Comparison of ENCODE assay signal across 20 cellular contexts in genomic region chr5:94240064-94240463, GRCh38.
DNase-seq lines count a peak whose midpoint lies in the region; ATAC-seq, FAIRE-seq and TF ChIP-seq lines count a peak whose summit lies in the region.
"Had no signal": no experiment of that assay in that cellular context is flagged by ENCODE, and none has a peak within 500 bp of the region (broad histone marks: within the 10 kb centered on the region; RNA-seq: fewer than 3 reads in every experiment).

No MANE protein-coding gene starts in this region.

- no peak overlapping the region for H2BK12ac ChIP-seq in neuronal stem cell (ENCODE audit: low read length)

- no peak for FAIRE-seq in A549 (lab: Jason Lieb, UNC)

- ATAC-seq in A549, result no peak
- ATAC-seq in IMR-90 (ENCODE audit: low read depth), result no peak
- no peak for ATAC-seq in HG02885 (IDR thresholded peaks at IDR 0.05; ENCODE audit: poor library complexity, unreplicated experiment)

- no peaks in the 10 kb centered on the region for H3K9me3 ChIP-seq in A549
- peaks cover 4% of the 10 kb centered on the region; the same call in 1 of the 2 replicates for H3K9me3 ChIP-seq in IMR-90 (ENCODE audit: control insufficient read depth, insufficient read depth, low read length)
- H3K9me3 ChIP-seq in adipocyte (ENCODE audit: control insufficient read depth, low read length), result peaks cover 14% of the 10 kb centered on the region
- H3K9me3 ChIP-seq in skeletal muscle satellite cell (replicated peaks; ENCODE audit: low read length), result no peaks in the 10 kb centered on the region
- no peaks in the 10 kb centered on the region for H3K9me3 ChIP-seq in neural progenitor cell (ENCODE audit: low read depth)
- H3K9me3 ChIP-seq in neuronal stem cell (replicated peaks in 1 of 2; ENCODE audit: control insufficient read depth in 2 of 2, insufficient read depth in 1 of 2, low read depth in 1 of 2, low read length in 2 of 2), result peaks cover 2 to 9% of the 10 kb centered on the region in 2 donors
- H3K9me3 ChIP-seq: HAP-1 had no signal

- peaks cover 2% of the 10 kb centered on the region for H3K4me1 Mint-ChIP-seq in neural progenitor cell
- H3K4me1 Mint-ChIP-seq: B cell had no signal

- H4K5ac ChIP-seq in IMR-90 (ENCODE audit: low read depth, low read length), result no peak overlapping the region

- H3K27me3 ChIP-seq in IMR-90 (ENCODE audit: control insufficient read depth, insufficient read depth, low read length) (no peaks in the 10 kb centered on the region), adipocyte (replicated peaks; ENCODE audit: control insufficient read depth, insufficient read depth, low read length) (no peaks in the 10 kb centered on the region), skeletal muscle satellite cell (ENCODE audit: control insufficient read depth, insufficient read depth, low read length) (no peaks in the 10 kb centered on the region), neural progenitor cell (no peaks in the 10 kb centered on the region), neuronal stem cell (ENCODE audit: control insufficient read depth in 3 of 3, insufficient read depth in 3 of 3, low read depth in 1 of 3, low read length in 3 of 3) (no peaks in the 10 kb centered on the region)

- H3K4me1 ChIP-seq in A549 (peaks cover 26% of the 10 kb centered on the region; the same call in 2 of the 3 replicates), IMR-90 (ENCODE audit: control insufficient read depth, insufficient read depth, low read length) (peaks cover 8% of the 10 kb centered on the region), adipocyte (ENCODE audit: control insufficient read depth, insufficient read depth, low read length) (peaks cover 33% of the 10 kb centered on the region), skeletal muscle satellite cell (ENCODE audit: control insufficient read depth, insufficient read depth, low read length) (peaks cover 18% of the 10 kb centered on the region), neural progenitor cell (peaks cover 4% of the 10 kb centered on the region), neuronal stem cell (ENCODE audit: control insufficient read depth in 2 of 2, insufficient read depth in 1 of 2, low read depth in 1 of 2, low read length in 2 of 2) (no peaks in the 10 kb centered on the region)

- no peaks in the 10 kb centered on the region for H3K36me3 Mint-ChIP-seq in neural progenitor cell
- H3K36me3 Mint-ChIP-seq: CD14-positive monocyte had no signal

- H3K9me3 Mint-ChIP-seq in neural progenitor cell, result peaks cover 2% of the 10 kb centered on the region

- H2BK5ac ChIP-seq in IMR-90 (ENCODE audit: low read depth, low read length, poor library complexity, severe bottlenecking) (no peak overlapping the region), neuronal stem cell (ENCODE audit: low read length) (no peak overlapping the region)

- no peak overlapping the region for H3K27ac Mint-ChIP-seq in neural progenitor cell
- H3K27ac Mint-ChIP-seq: B cell, CD14-positive monocyte had no signal

- H3K9ac ChIP-seq in IMR-90 (ENCODE audit: low read depth, low read length) (no peak overlapping the region), adipocyte (ENCODE audit: low read length) (peak overlapping the region; percentile 72), skeletal muscle satellite cell (ENCODE audit: low read depth, low read length) (peak overlapping the region; percentile 4), neural progenitor cell (no peak overlapping the region), neuronal stem cell (ENCODE audit: low read depth, low read length, poor library complexity) (no peak overlapping the region)
- H3K9ac ChIP-seq: KMS-11 had no signal

- no peaks in the 10 kb centered on the region for H3K79me2 ChIP-seq in neural progenitor cell (ENCODE audit: low read depth)

- H4K20me1 ChIP-seq in IMR-90 (ENCODE audit: insufficient read depth, low read length) (no peaks in the 10 kb centered on the region), neural progenitor cell (ENCODE audit: low read depth) (no peaks in the 10 kb centered on the region)

- H3K4me3 Mint-ChIP-seq in neural progenitor cell, result no peak overlapping the region
- H3K4me3 Mint-ChIP-seq: B cell, CD14-positive monocyte had no signal

- TF ChIP-seq CTCF in A549 (IDR thresholded peaks at IDR 0.05) (no peak), IMR-90 (conservative IDR thresholded peaks at IDR 0.05; ENCODE audit: low read depth, low read length) (no peak), neural progenitor cell (IDR thresholded peaks at IDR 0.05) (no peak)

- DNase-seq in A549 (ENCODE audit: low read depth in 1 of 2, low spot score in 1 of 2), result no peak
- DNase-seq in IMR-90, result no peak
- DNase-seq in adipocyte (ENCODE audit: low read depth), result no peak
- DNase-seq in activated T-cell treated with anti-CD3 and anti-CD28 coated beads, Interleukin-2, amount 50 U/mL, for 48 hours, result no peak
- DNase-seq in neural progenitor cell (ENCODE audit: low spot score), result no peak
- DNase-seq in neuronal stem cell (ENCODE audit: low spot score), result no peak
- DNase-seq: 8988T, NCI-H146, NCI-H2029, NCI-H2227 treated with DMSO at 0.1 percent for 48 hours, NCI-H510A, SHP77 treated with DMSO at 0.1 percent for 48 hours had no signal

- POLR2A ChIA-PET in A549 (lab: Yijun Ruan, JAX) (no interaction called here), IMR-90 (lab: Charles Lee; ENCODE audit: unreplicated experiment) (no interaction called here)

- CTCF ChIA-PET in A549 (lab: Yijun Ruan, JAX) (no interaction called here), IMR-90 (lab: Yijun Ruan, JAX) (no interaction called here)

- H4K91ac ChIP-seq in IMR-90 (ENCODE audit: insufficient read depth, low read depth, low read length) (no peak overlapping the region), neuronal stem cell (ENCODE audit: low read depth, low read length, poor library complexity) (no peak overlapping the region)

- H3K79me1 ChIP-seq in IMR-90 (ENCODE audit: low read depth in 1 of 2, low read length in 2 of 2) (no peaks in the 10 kb centered on the region), neuronal stem cell (ENCODE audit: low read depth, low read length) (no peaks in the 10 kb centered on the region)

- peaks cover 7% of the 10 kb centered on the region; the same call in 1 of the 2 replicates for H3K9me1 ChIP-seq in IMR-90 (ENCODE audit: insufficient read depth, low read length)

- no peak overlapping the region for H3K27ac ChIP-seq in A549
- H3K27ac ChIP-seq in IMR-90 (ENCODE audit: insufficient read depth, low read length), result no peak overlapping the region
- H3K27ac ChIP-seq in neural progenitor cell, result no peak overlapping the region
- H3K27ac ChIP-seq in neuronal stem cell (replicated peaks; ENCODE audit: low read length), result no peak overlapping the region
- H3K27ac ChIP-seq: HL-60, KMS-11, RWPE1 had no signal

- H3K4me2 ChIP-seq in A549, result peak overlapping the region; percentile 47; the same call in 1 of the 3 replicates
- no peak overlapping the region for H3K4me2 ChIP-seq in IMR-90 (ENCODE audit: low read depth, low read length)
- H3K4me2 ChIP-seq in skeletal muscle satellite cell (ENCODE audit: low read length), result no peak overlapping the region
- H3K4me2 ChIP-seq in neural progenitor cell, result no peak overlapping the region
- no peak overlapping the region for H3K4me2 ChIP-seq in neuronal stem cell (ENCODE audit: insufficient read depth, low read length, poor library complexity, severe bottlenecking)
- H3K4me2 ChIP-seq: KMS-11 had no signal

- H3K14ac ChIP-seq in IMR-90 (replicated peaks; ENCODE audit: low read depth, low read length) (no peak overlapping the region), neuronal stem cell (ENCODE audit: low read length) (no peak overlapping the region)

- H2AFZ ChIP-seq in IMR-90 (replicated peaks; ENCODE audit: low read length, poor library complexity) (no peak overlapping the region), neural progenitor cell (replicated peaks) (no peak overlapping the region), neuronal stem cell (ENCODE audit: low read length) (no peak overlapping the region)

- TF ChIP-seq RAD21 in A549 (conservative IDR thresholded peaks at IDR 0.05 in 1 of 2, IDR thresholded peaks at IDR 0.05 in 1 of 2) (no peak), IMR-90 (IDR thresholded peaks at IDR 0.05; ENCODE audit: low read length) (no peak)

- H3K18ac ChIP-seq in IMR-90 (ENCODE audit: low read depth, low read length), result peak overlapping the region; percentile 9; the same call in 1 of the 2 replicates
- no peak overlapping the region for H3K18ac ChIP-seq in neuronal stem cell (ENCODE audit: low read length)

- no peak overlapping the region for H2BK20ac ChIP-seq in IMR-90 (ENCODE audit: low read depth, low read length)

- no peak overlapping the region for H4K8ac ChIP-seq in IMR-90 (ENCODE audit: low read depth in 2 of 2, low read length in 2 of 2)
- H4K8ac ChIP-seq in neuronal stem cell (ENCODE audit: low read depth, low read length), result no peak overlapping the region

- no peaks in the 10 kb centered on the region for H3K27me3 Mint-ChIP-seq in neural progenitor cell (ENCODE audit: insufficient read depth, low read depth)
- H3K27me3 Mint-ChIP-seq: B cell had no signal

- no peak overlapping the region for H2BK15ac ChIP-seq in IMR-90 (ENCODE audit: low read depth, low read length)
- H2BK15ac ChIP-seq in neuronal stem cell (ENCODE audit: low read length), result no peak overlapping the region

- H3F3A ChIP-seq in neural progenitor cell (ENCODE audit: low read depth), result no peaks in the 10 kb centered on the region

- H3K4me3 ChIP-seq in A549, result no peak overlapping the region
- H3K4me3 ChIP-seq in IMR-90 (ENCODE audit: insufficient read depth, low read depth, low read length), result no peak overlapping the region
- H3K4me3 ChIP-seq in adipocyte (ENCODE audit: low read length), result peak overlapping the region; percentile 74
- no peak overlapping the region for H3K4me3 ChIP-seq in skeletal muscle satellite cell (ENCODE audit: low read length)
- H3K4me3 ChIP-seq in neural progenitor cell, result no peak overlapping the region
- H3K4me3 ChIP-seq in neuronal stem cell (ENCODE audit: low read length in 2 of 2), result no peak overlapping the region
- H3K4me3 ChIP-seq: HAP-1 had no signal

- H2AK5ac ChIP-seq in IMR-90 (ENCODE audit: low read depth, low read length) (no peak overlapping the region), neuronal stem cell (ENCODE audit: low read depth, low read length) (no peak overlapping the region)

- intact Hi-C loops in IMR-90 (cut with micrococcal nuclease), result loop anchor here (2.0 to 5.0 kb wide), 2 partner anchors 21 to 497 kb away; no protein-coding TSS in a partner anchor

- H3K4ac ChIP-seq in IMR-90 (ENCODE audit: low read depth, low read length) (no peak overlapping the region; the same call in 1 of the 2 replicates), neuronal stem cell (ENCODE audit: low read length) (no peak overlapping the region)

- TF ChIP-seq EP300 in A549 (IDR thresholded peaks at IDR 0.05), result no peak

- in situ Hi-C loops in IMR-90 (cut with MboI; ENCODE audit: low sequenced_read_pairs), result no loop called here

- no peak overlapping the region for H3K56ac ChIP-seq in IMR-90 (ENCODE audit: extremely low read depth, insufficient read depth, low read length)

- dilution Hi-C loops in IMR-90 (cut with HindIII; ENCODE audit: low sequenced_read_pairs, unreplicated experiment), result no loop called here

- H3K36me3 ChIP-seq in IMR-90 (ENCODE audit: control insufficient read depth, insufficient read depth, low read length) (no peaks in the 10 kb centered on the region), adipocyte (ENCODE audit: control insufficient read depth, insufficient read depth, low read length, severe bottlenecking) (no peaks in the 10 kb centered on the region), skeletal muscle satellite cell (ENCODE audit: insufficient read depth, low read length) (no peaks in the 10 kb centered on the region), neural progenitor cell (no peaks in the 10 kb centered on the region), neuronal stem cell (replicated peaks in 1 of 2; ENCODE audit: control insufficient read depth in 2 of 2, insufficient read depth in 2 of 2, low read length in 2 of 2) (no peaks in the 10 kb centered on the region)
- H3K36me3 ChIP-seq: HAP-1 had no signal

- no peak overlapping the region for H2BK120ac ChIP-seq in IMR-90 (ENCODE audit: low read depth, low read length)
- no peak overlapping the region for H2BK120ac ChIP-seq in neuronal stem cell (ENCODE audit: low read depth, low read length)

- TF ChIP-seq POLR2A in A549 (IDR thresholded peaks at IDR 0.05; ENCODE audit: low read length), result no peak
- TF ChIP-seq POLR2A in IMR-90 (IDR thresholded peaks at IDR 0.05; ENCODE audit: low read depth, low read length), result no peak

- H2AK9ac ChIP-seq in IMR-90 (replicated peaks; ENCODE audit: low read depth, low read length, poor library complexity), result no peak overlapping the region

- WGBS in A549 (ENCODE audit: missing lambda C conversion rate), result 33% methylated on average over 4 of the region's 4 CpGs
- WGBS in IMR-90 (ENCODE audit: extremely low coverage in 2 of 2, insufficient read length in 1 of 2), 2 experiments, result no CpG with 5 or more reads among the region's 4 CpGs
- WGBS in neuronal stem cell (ENCODE audit: extremely low coverage in 2 of 2, insufficient read length in 2 of 2, insufficient replicate concordance in 1 of 2), 2 donors, result no CpG with 5 or more reads among the region's 4 CpGs

- BruUV-seq in IMR-90 (replicated peaks; lab: Mats Ljungman, UMichigan), result no TSS peak

- H3K23ac ChIP-seq in IMR-90 (ENCODE audit: low read depth, low read length) (no peak overlapping the region), neuronal stem cell (ENCODE audit: low read depth, low read length, poor library complexity) (no peak overlapping the region)

Comparison
In these comparisons a context has a peak if more than half of its experiments do, and no peak if none do; other contexts are left out.
1. H3K9ac ChIP-seq: peak in adipocyte (single experiment) and skeletal muscle satellite cell (single experiment); none in IMR-90 (single experiment), neural progenitor cell (single experiment) and neuronal stem cell (single experiment).